16 cellular contexts compared by ENCODE assay signal in genomic region chr1:205232945-205233397, GRCh38. TPM values are rescaled to one million over a fixed set of nuclear protein-coding genes. Genes with fewer than 3 reads are reported as not detected.
DNase-seq lines count a peak whose midpoint lies in the region; ATAC-seq and TF ChIP-seq lines count a peak whose summit lies in the region.
"Had no signal": no experiment of that assay in that cellular context is flagged by ENCODE, and none has a peak within 500 bp of the region (broad histone marks: within the 10 kb centered on the region; RNA-seq: fewer than 3 reads in every experiment).

No MANE protein-coding gene starts in this region.

- H3K27ac ChIP-seq in HEK293 (ENCODE audit: extremely low read depth, low read depth, low read length) = no peak overlapping the region
- H3K27ac ChIP-seq in psoas muscle = peak overlapping the region; percentile 30
- H3K27ac ChIP-seq: PC-9 had no signal

- H3K36me3 Mint-ChIP-seq in activated CD8-positive, alpha-beta memory T cell treated with anti-CD3 and anti-CD28 coated beads, Interleukin-2, amount 10 ng/mL, durations not matched to agents 7 days and 5 days = no peaks in the 10 kb centered on the region
- peaks cover 2% of the 10 kb centered on the region for H3K36me3 Mint-ChIP-seq in activated naive CD8-positive, alpha-beta T cell
- H3K36me3 Mint-ChIP-seq: IgD-negative memory B cell had no signal

- intact Hi-C loops in psoas muscle (cut with DNase I) = loop anchor here in 1 of 2 donors (1.0 kb wide), 1 partner anchor 20 kb away; no protein-coding TSS in a partner anchor

- ATAC-seq in activated CD8-positive, alpha-beta memory T cell treated with anti-CD3 and anti-CD28 coated beads, Interleukin-2, amount 10 ng/mL, durations not matched to agents 7 days and 5 days = no peak
- ATAC-seq in psoas muscle = no peak
- no peak for ATAC-seq in GM18867 (IDR thresholded peaks at IDR 0.05; ENCODE audit: unreplicated experiment)

- H3K4me3 ChIP-seq in HEK293 (ENCODE audit: low read depth, low read length) = no peak overlapping the region
- no peak overlapping the region for H3K4me3 ChIP-seq in psoas muscle
- H3K4me3 ChIP-seq: PC-9 had no signal

- H3K27ac Mint-ChIP-seq in activated CD8-positive, alpha-beta memory T cell treated with anti-CD3 and anti-CD28 coated beads, Interleukin-2, amount 10 ng/mL, durations not matched to agents 7 days and 5 days = no peak overlapping the region
- H3K27ac Mint-ChIP-seq in activated naive CD8-positive, alpha-beta T cell = no peak overlapping the region

- CTCF ChIA-PET in activated CD8-positive, alpha-beta memory T cell treated with anti-CD3 and anti-CD28 coated beads, Interleukin-2, amount 10 ng/mL, durations not matched to agents 7 days and 5 days (lab: Charles Lee) = interaction anchor here (0.7 to 10.6 kb wide), 3 partner anchors 24 to 172 kb away, joined by 4 to 207 read pairs (median 4); no protein-coding TSS in a partner anchor
- CTCF ChIA-PET in HEK293 (lab: Yijun Ruan, JAX) = interaction anchor here (1.0 to 10.4 kb wide), 2 partner anchors 13 to 23 kb away, joined by 3 to 253 read pairs; no protein-coding TSS in a partner anchor

- POLR2A ChIA-PET in HEK293 (lab: Yijun Ruan, JAX) = no interaction called here

- peak; percentile 45 for DNase-seq in activated CD8-positive, alpha-beta memory T cell treated with anti-CD3 and anti-CD28 coated beads, Interleukin-2, amount 50 U/mL, for 48 hours
- DNase-seq in activated CD8-positive, alpha-beta memory T cell treated with anti-CD3 and anti-CD28 coated beads, Interleukin-2, amount 10 ng/mL, durations not matched to agents 7 days and 5 days = no peak
- DNase-seq in psoas muscle (no peak), NCI-H1105 (lab: John Stamatoyannopoulos, UW) (no peak), NCI-H524 treated with DMSO at 0.1 percent for 48 hours (lab: John Stamatoyannopoulos, UW) (no peak)
- DNase-seq: AML-193, DMS53, HCEC 1CT, MV-4-11, NCI-H2107, NCI-H345, PC-9 had no signal

- H3K36me3 ChIP-seq in HEK293 (ENCODE audit: control insufficient read depth in 2 of 2, insufficient read depth in 1 of 2, low read length in 2 of 2) (no peaks in the 10 kb centered on the region), psoas muscle (ENCODE audit: insufficient read depth in 1 of 2, low read depth in 1 of 2) (no peaks in the 10 kb centered on the region)

- H3K9me3 ChIP-seq in HEK293 (ENCODE audit: control insufficient read depth, insufficient read depth, low read depth, low read length) = no peaks in the 10 kb centered on the region
- H3K9me3 ChIP-seq in psoas muscle = no peaks in the 10 kb centered on the region

- peaks cover 46% of the 10 kb centered on the region for H3K4me1 Mint-ChIP-seq in activated CD8-positive, alpha-beta memory T cell treated with anti-CD3 and anti-CD28 coated beads, Interleukin-2, amount 10 ng/mL, durations not matched to agents 7 days and 5 days
- H3K4me1 Mint-ChIP-seq in activated naive CD8-positive, alpha-beta T cell (ENCODE audit: low read depth) = peaks cover 41% of the 10 kb centered on the region

- TF ChIP-seq CTCF in HEK293 (tag by site-specific recombination; IDR thresholded peaks at IDR 0.05) (no peak), psoas muscle (IDR thresholded peaks at IDR 0.05) (no peak)

- no peaks in the 10 kb centered on the region for H3K9me3 Mint-ChIP-seq in activated CD8-positive, alpha-beta memory T cell treated with anti-CD3 and anti-CD28 coated beads, Interleukin-2, amount 10 ng/mL, durations not matched to agents 7 days and 5 days (ENCODE audit: low read depth)
- H3K9me3 Mint-ChIP-seq in activated naive CD8-positive, alpha-beta T cell (ENCODE audit: low read depth) = no peaks in the 10 kb centered on the region
- H3K9me3 Mint-ChIP-seq: IgD-negative memory B cell had no signal

- 61 to 78% (median 74%) methylated on average over 3 of the region's 3 CpGs for WGBS in psoas muscle, 3 donors

- no peaks in the 10 kb centered on the region for H3K27me3 ChIP-seq in psoas muscle (ENCODE audit: insufficient read depth in 3 of 3, low read length in 2 of 3)

- H3K4me3 Mint-ChIP-seq in activated CD8-positive, alpha-beta memory T cell treated with anti-CD3 and anti-CD28 coated beads, Interleukin-2, amount 10 ng/mL, durations not matched to agents 7 days and 5 days = no peak overlapping the region
- H3K4me3 Mint-ChIP-seq in activated naive CD8-positive, alpha-beta T cell = peak overlapping the region; percentile 51

- no peaks in the 10 kb centered on the region for H3K4me1 ChIP-seq in HEK293 (ENCODE audit: control insufficient read depth, insufficient read depth, low read length)
- H3K4me1 ChIP-seq in psoas muscle = peaks cover 64% of the 10 kb centered on the region

- H3K27me3 Mint-ChIP-seq in activated CD8-positive, alpha-beta memory T cell treated with anti-CD3 and anti-CD28 coated beads, Interleukin-2, amount 10 ng/mL, durations not matched to agents 7 days and 5 days = peaks cover 22% of the 10 kb centered on the region
- H3K27me3 Mint-ChIP-seq in activated naive CD8-positive, alpha-beta T cell = no peaks in the 10 kb centered on the region

TF ChIP-seq in HEK293, 187 proteins besides CTCF, POLR2A, EP300 and RAD21:
- TF ChIP-seq KLF7 (tag by site-specific recombination; IDR thresholded peaks at IDR 0.05; ENCODE audit: borderline replicate concordance) (no peak), ZEB2 (tag by site-specific recombination; IDR thresholded peaks at IDR 0.05) (no peak), ZNF362 (tag by site-specific recombination; IDR thresholded peaks at IDR 0.05) (peak; percentile 91), ZNF549 (tag by site-specific recombination; IDR thresholded peaks at IDR 0.05) (no peak)

RNA-seq across cellular contexts. Expression of gene TMCC2, which starts 5.2 kb away (rescaled TPM):
- total RNA-seq in activated CD8-positive, alpha-beta memory T cell treated with anti-CD3 and anti-CD28 coated beads, Interleukin-2, amount 10 ng/mL, durations not matched to agents 7 days and 5 days = 1 to 10 TPM; 2.6 to 5.3 TPM
- total RNA-seq in psoas muscle = 10 to 100 TPM in 1 of 4 donors, 1 to 10 TPM in 3; 3.4 to 21.4 (median 6.9) TPM
- 10 to 100 TPM in 1 of 3 donors, 1 to 10 TPM in 1, under 1 TPM in 1; 0.66 to 17.5 (median 4.3) TPM for polyA plus RNA-seq in psoas muscle

RNA-seq across cellular contexts. Expression of gene DSTYK, which starts 21.5 kb away (rescaled TPM):
- total RNA-seq in activated CD8-positive, alpha-beta memory T cell treated with anti-CD3 and anti-CD28 coated beads, Interleukin-2, amount 10 ng/mL, durations not matched to agents 7 days and 5 days = 10 to 100 TPM in 1 of 2 experiments, 1 to 10 TPM in 1; 8.7 to 11.6 TPM
- 10 to 100 TPM in 3 of 4 donors, 1 to 10 TPM in 1; 10.0 to 22.6 (median 13.9) TPM for total RNA-seq in psoas muscle
- 10 to 100 TPM in 1 of 3 donors, 1 to 10 TPM in 2; 2.3 to 19.3 (median 5.2) TPM for polyA plus RNA-seq in psoas muscle
